ENCODE assay signal across 22 cellular contexts in the genomic region with DNA sequence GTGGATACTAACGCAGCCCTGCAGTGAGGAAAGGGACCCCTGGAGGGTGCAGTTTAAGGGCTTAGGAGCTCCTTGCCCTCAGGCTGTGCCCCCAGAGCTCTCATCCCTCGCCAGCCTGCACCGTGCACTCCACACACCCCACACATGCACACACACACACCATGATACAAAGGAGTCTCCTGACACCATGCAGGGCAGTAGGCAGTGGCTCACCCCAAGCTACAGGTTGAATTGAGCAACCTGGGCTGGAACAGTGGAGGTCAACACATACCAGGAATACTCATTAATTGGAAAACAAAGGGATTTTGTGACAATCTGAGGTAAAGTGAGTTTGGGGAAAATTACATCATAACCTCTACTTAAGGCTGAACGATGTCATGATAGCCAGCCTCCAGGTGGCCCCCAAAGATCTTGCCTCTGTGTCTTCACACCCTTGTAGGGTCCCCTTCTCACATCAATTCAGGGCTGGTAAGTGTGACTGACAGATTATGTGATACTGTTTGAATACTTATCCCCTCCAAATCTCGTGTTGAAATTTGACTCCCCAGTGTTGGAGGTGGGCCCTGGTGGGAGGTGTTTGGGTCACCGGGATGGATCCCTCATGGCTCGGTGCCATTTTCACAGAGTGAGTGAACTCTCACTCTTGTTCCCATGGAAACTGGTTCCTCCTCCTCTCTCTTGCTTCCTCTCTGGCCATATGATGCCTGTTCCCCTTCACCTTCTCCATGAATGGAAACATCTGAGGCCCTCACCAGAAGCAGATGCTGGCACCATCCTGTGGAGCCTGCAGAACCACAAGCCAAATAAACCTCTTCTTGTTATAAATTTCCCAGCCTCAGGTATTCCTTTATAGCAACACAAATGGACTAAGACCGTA.
A peak's percentile ranks its signal among the peaks of the same experiment; 100 is the strongest.
DNase-seq lines count a peak whose midpoint lies in the region; TF ChIP-seq lines count a peak whose summit lies in the region.
"Had no signal": no experiment of that assay in that cellular context is flagged by ENCODE, and none has a peak within 500 bp of the region (broad histone marks: within the 10 kb centered on the region; RNA-seq: fewer than 3 reads in every experiment).

No MANE protein-coding gene starts in this region.

- TF ChIP-seq CTCF in liver (IDR thresholded peaks at IDR 0.05; ENCODE audit: low read depth, low read length, missing input control), result no peak
- no peak for TF ChIP-seq CTCF in mesothelial cell of epicardium (IDR thresholded peaks at IDR 0.05; ENCODE audit: unreplicated experiment)

- no peak overlapping the region for H3K4me3 ChIP-seq in liver (ENCODE audit: low read depth in 1 of 3, low read length in 3 of 3)
- H3K4me3 ChIP-seq: coronary artery, tibial nerve had no signal

- no peaks in the 10 kb centered on the region for H3K9me3 ChIP-seq in liver (ENCODE audit: control insufficient read depth in 4 of 4, low read length in 3 of 4)
- H3K9me3 ChIP-seq: tibial nerve had no signal

- H3K9me3 Mint-ChIP-seq in activated CD4-positive, alpha-beta T cell treated with anti-CD3 and anti-CD28 coated beads, Interleukin-2, amount 10 ng/mL, durations not matched to agents 7 days and 5 days, result no peaks in the 10 kb centered on the region
- H3K9me3 Mint-ChIP-seq in mesothelial cell of epicardium, result no peaks in the 10 kb centered on the region
- H3K9me3 Mint-ChIP-seq: activated T-cell treated with anti-CD3 and anti-CD28 coated beads, Interleukin-2, amount 50 U/mL, for 72 hours; memory B cell; naive thymus-derived CD8-positive, alpha-beta T cell had no signal

- no peaks in the 10 kb centered on the region for H3K36me3 ChIP-seq in liver (ENCODE audit: control insufficient read depth in 4 of 4, insufficient read depth in 3 of 4, low read depth in 1 of 4, low read length in 3 of 4)
- H3K36me3 ChIP-seq: tibial nerve had no signal

- no peak overlapping the region for H3K27ac Mint-ChIP-seq in activated CD4-positive, alpha-beta T cell treated with anti-CD3 and anti-CD28 coated beads, Interleukin-2, amount 10 ng/mL, durations not matched to agents 7 days and 5 days
- no peak overlapping the region for H3K27ac Mint-ChIP-seq in mesothelial cell of epicardium
- H3K27ac Mint-ChIP-seq: activated naive CD8-positive, alpha-beta T cell; activated T-cell treated with anti-CD3 and anti-CD28 coated beads, Interleukin-2, amount 50 U/mL, for 72 hours; memory B cell had no signal

- no peak for TF ChIP-seq EP300 in Ishikawa (IDR thresholded peaks at IDR 0.05; ENCODE audit: borderline replicate concordance)

- no peaks in the 10 kb centered on the region for H3K36me3 Mint-ChIP-seq in activated CD4-positive, alpha-beta T cell treated with anti-CD3 and anti-CD28 coated beads, Interleukin-2, amount 10 ng/mL, durations not matched to agents 7 days and 5 days (ENCODE audit: low read depth)
- H3K36me3 Mint-ChIP-seq in mesothelial cell of epicardium, result no peaks in the 10 kb centered on the region
- H3K36me3 Mint-ChIP-seq: activated naive CD8-positive, alpha-beta T cell; brain; memory B cell; naive thymus-derived CD8-positive, alpha-beta T cell had no signal

- peaks cover 0 to 8% (median 4%) of the 10 kb centered on the region in 4 donors for H3K4me1 ChIP-seq in liver (ENCODE audit: control insufficient read depth in 4 of 4, insufficient read depth in 4 of 4, low read length in 3 of 4)

- TF ChIP-seq RAD21 in Ishikawa (IDR thresholded peaks at IDR 0.05; ENCODE audit: low read depth) (no peak), liver (IDR thresholded peaks at IDR 0.05) (peak in 1 of 2 donors; percentile 23)

- H3K27me3 Mint-ChIP-seq in activated CD4-positive, alpha-beta T cell treated with anti-CD3 and anti-CD28 coated beads, Interleukin-2, amount 10 ng/mL, durations not matched to agents 7 days and 5 days, result no peaks in the 10 kb centered on the region
- no peaks in the 10 kb centered on the region for H3K27me3 Mint-ChIP-seq in mesothelial cell of epicardium (ENCODE audit: low read depth)
- H3K27me3 Mint-ChIP-seq: activated naive CD8-positive, alpha-beta T cell; naive thymus-derived CD8-positive, alpha-beta T cell had no signal

- H3K27ac ChIP-seq in liver (ENCODE audit: low read depth in 1 of 2, low read length in 2 of 2), result no peak overlapping the region
- H3K27ac ChIP-seq: tibial nerve had no signal

- H3K9ac ChIP-seq in liver (ENCODE audit: low read depth in 1 of 2, low read length in 2 of 2), result no peak overlapping the region

- DNase-seq in COR-L47 (lab: John Stamatoyannopoulos, UW) (peak; percentile 4), NCI-H748 (lab: John Stamatoyannopoulos, UW; ENCODE audit: unreplicated experiment) (peak; percentile 78), iPS-NIHi7 (ENCODE audit: extremely low spot score) (no peak), mesothelial cell of epicardium (ENCODE audit: low spot score in 2 of 2, unreplicated experiment in 2 of 2) (no peak), NCI-H774 (lab: John Stamatoyannopoulos, UW) (no peak)
- no peak for DNase-seq in activated CD4-positive, alpha-beta T cell treated with anti-CD3 and anti-CD28 coated beads, Interleukin-2, amount 10 ng/mL, durations not matched to agents 7 days and 5 days
- DNase-seq: activated T-cell treated with anti-CD3 and anti-CD28 coated beads, Interleukin-2, amount 50 U/mL, for 72 hours; hippocampal formation; Karpas-422; naive thymus-derived CD8-positive, alpha-beta T cell; NCI-H1694; posterior cingulate gyrus; stimulated activated CD4-positive, alpha-beta T cell treated with anti-CD3 and anti-CD28 coated beads, Interleukin-1b, Interleukin-23, amount 100 ng/mL, for 48 hours; stimulated activated naive CD8-positive, alpha-beta T cell treated with anti-CD3 and anti-CD28 coated beads, Interleukin-15, Interleukin-2, amounts not matched to agents 100 U/mL and 50 U/mL, for 24 hours; T1000 had no signal

- H3K27me3 ChIP-seq in liver (ENCODE audit: control insufficient read depth in 4 of 4, insufficient read depth in 4 of 4, low read length in 3 of 4), result no peaks in the 10 kb centered on the region
- H3K27me3 ChIP-seq: tibial nerve had no signal

- POLR2A ChIA-PET in activated CD4-positive, alpha-beta T cell treated with anti-CD3 and anti-CD28 coated beads, Interleukin-2, amount 10 ng/mL, durations not matched to agents 7 days and 5 days (lab: Charles Lee), result no interaction called here

- WGBS in liver, result 78% methylated on average over 8 of the region's 8 CpGs

- CTCF ChIA-PET in activated CD4-positive, alpha-beta T cell treated with anti-CD3 and anti-CD28 coated beads, Interleukin-2, amount 10 ng/mL, durations not matched to agents 7 days and 5 days (lab: Charles Lee), result interaction anchor here (0.6 kb wide), 1 partner anchor 125 kb away, joined by 5 read pairs; no protein-coding TSS in a partner anchor

- H3K4me1 Mint-ChIP-seq in activated CD4-positive, alpha-beta T cell treated with anti-CD3 and anti-CD28 coated beads, Interleukin-2, amount 10 ng/mL, durations not matched to agents 7 days and 5 days, result peaks cover 24% of the 10 kb centered on the region
- H3K4me1 Mint-ChIP-seq in mesothelial cell of epicardium, result peaks cover 15% of the 10 kb centered on the region

- H3K4me3 Mint-ChIP-seq in activated CD4-positive, alpha-beta T cell treated with anti-CD3 and anti-CD28 coated beads, Interleukin-2, amount 10 ng/mL, durations not matched to agents 7 days and 5 days, result no peak overlapping the region
- H3K4me3 Mint-ChIP-seq in mesothelial cell of epicardium, result no peak overlapping the region
- H3K4me3 Mint-ChIP-seq: activated naive CD8-positive, alpha-beta T cell; activated T-cell treated with anti-CD3 and anti-CD28 coated beads, Interleukin-2, amount 50 U/mL, for 72 hours; brain; memory B cell; naive thymus-derived CD8-positive, alpha-beta T cell had no signal

TF ChIP-seq in Ishikawa, 13 proteins besides CTCF, POLR2A, EP300 and RAD21:
- TF ChIP-seq EGR1 (IDR thresholded peaks at IDR 0.05) (no peak), TAF1 (IDR thresholded peaks at IDR 0.05; ENCODE audit: low read depth) (no peak), CREB1 (IDR thresholded peaks at IDR 0.05; ENCODE audit: low read depth) (no peak), NFIC (IDR thresholded peaks at IDR 0.05) (peak; percentile 20; the same call in 1 of the 2 replicates)

TF ChIP-seq in liver, 16 proteins besides CTCF, POLR2A, EP300 and RAD21:
- TF ChIP-seq JUND (IDR thresholded peaks at IDR 0.05) (no peak), HNF4G (IDR thresholded peaks at IDR 0.05) (no peak), RXRA (IDR thresholded peaks at IDR 0.05) (peak; percentile 40 to 49), YY1 (IDR thresholded peaks at IDR 0.05) (no peak), HNF4A (conservative IDR thresholded peaks at IDR 0.05) (peak; percentile 9 to 17)

Comparison
In these comparisons a context has a peak if more than half of its experiments do, and no peak if none do; other contexts are left out.
1. DNase-seq: peak in COR-L47 (single experiment) and NCI-H748 (single experiment); none in activated CD4-positive, alpha-beta T cell treated with anti-CD3 and anti-CD28 coated beads, Interleukin-2, amount 10 ng/mL, durations not matched to agents 7 days and 5 days (single experiment), iPS-NIHi7 (single experiment), mesothelial cell of epicardium (0 of 2) and NCI-H774 (single experiment).